Comparison of ENCODE assay signal across 29 cellular contexts in the genomic region with DNA sequence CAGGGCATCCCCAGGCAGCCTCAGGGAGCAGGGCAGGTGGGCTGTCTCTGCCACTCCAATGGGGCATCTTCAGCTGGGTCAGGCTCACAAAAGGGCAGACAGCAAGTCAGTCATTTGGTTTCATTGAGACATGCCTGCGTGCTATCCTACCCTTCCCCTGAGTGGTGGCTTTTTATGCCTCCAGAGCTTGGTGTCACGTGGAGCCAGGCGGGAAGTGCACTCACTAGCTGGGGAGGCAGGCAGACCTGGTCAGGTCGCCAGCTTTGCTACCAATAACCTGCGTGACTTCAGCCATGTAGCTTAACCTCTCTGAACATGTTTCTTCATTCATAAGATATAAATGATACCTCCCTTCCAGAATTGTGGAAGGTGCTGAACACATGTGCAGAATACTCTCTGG.
"Had no signal": no experiment of that assay in that cellular context is flagged by ENCODE, and none has a peak within 500 bp of the region (broad histone marks: within the 10 kb centered on the region; RNA-seq: fewer than 3 reads in every experiment).

No MANE protein-coding gene starts in this region.

- FAIRE-seq: RCC 7860 had no signal

- DNase-seq: activated CD4-positive, alpha-beta memory T cell treated with anti-CD3 and anti-CD28 coated beads for 36 hours; activated CD4-positive, alpha-beta T cell treated with anti-CD3 and anti-CD28 coated beads for 36 hours; activated CD4-positive, alpha-beta T cell treated with anti-CD3 and anti-CD28 coated beads, Interleukin-2, amount 10 ng/mL, durations not matched to agents 7 days and 5 days; activated CD8-positive, alpha-beta memory T cell treated with anti-CD3 and anti-CD28 coated beads, Interleukin-2, amount 50 U/mL, for 4 hours; activated gamma-delta T cell treated with Interleukin-2 at 50 U/mL for 16 hours; activated naive CD4-positive, alpha-beta T cell treated with anti-CD3 and anti-CD28 coated beads, Interleukin-2, amount 10 ng/mL, durations not matched to agents 7 days and 5 days; activated naive CD8-positive, alpha-beta T cell treated with anti-CD3 and anti-CD28 coated beads, Interleukin-2, amount 50 U/mL, for 24 hours; activated T-cell treated with anti-CD3 and anti-CD28 coated beads for 4 hours; activated T-cell treated with anti-CD3 and anti-CD28 coated beads, Interleukin-2, amount 50 U/mL, for 4 hours; anterior cingulate cortex; KG1; MM.1S; MV-4-11; NCI-H1092; NCI-H1436 treated with DMSO at 0.1 percent for 48 hours; NCI-H1694 treated with DMSO at 0.1 percent for 48 hours; NCI-H2081; NCI-H2171 treated with DMSO at 0.1 percent for 48 hours; NCI-H2227 treated with DMSO at 0.1 percent for 48 hours; NCI-H446; NCI-H510A treated with DMSO at 0.1 percent for 48 hours; PC-3; SW 1271 had no signal

- H3K4me3 ChIP-seq: cardiac muscle cell had no signal

- H3K27ac ChIP-seq: cardiac muscle cell, RWPE1 had no signal

- ATAC-seq: activated CD4-positive, alpha-beta T cell treated with anti-CD3 and anti-CD28 coated beads for 36 hours; activated CD4-positive, CD25-positive, alpha-beta regulatory T cell treated with anti-CD3 and anti-CD28 coated beads, Interleukin-2, amount 50 U/mL, for 24 hours; activated naive CD8-positive, alpha-beta T cell treated with anti-CD3 and anti-CD28 coated beads, Interleukin-2, amount 50 U/mL, for 24 hours; activated T-cell treated with anti-CD3 and anti-CD28 coated beads, Interleukin-2, amount 50 U/mL, for 4 hours; PC-3; Right ventricle myocardium inferior; WTC11 had no signal

- H3K36me3 ChIP-seq: cardiac muscle cell had no signal
